ENCODE assay signal across 8 cellular contexts in genomic region chr17:40490289-40490853, GRCh38. TPM values are rescaled to one million over a fixed set of nuclear protein-coding genes. Genes with fewer than 3 reads are reported as not detected.
A peak's percentile ranks its signal among the peaks of the same experiment; 100 is the strongest.
DNase-seq lines count a peak whose midpoint lies in the region; ATAC-seq and TF ChIP-seq lines count a peak whose summit lies in the region.

No MANE protein-coding gene starts in this region.

- H3K36me3 ChIP-seq in BE2C, result no peaks in the 10 kb centered on the region
- H3K36me3 ChIP-seq in sigmoid colon, result no peaks in the 10 kb centered on the region

- WGBS in sigmoid colon, 2 donors, result 40 to 44% methylated on average over 5 of the region's 5 CpGs

- no peak overlapping the region for H3K4me3 Mint-ChIP-seq in activated CD8-positive, alpha-beta T cell treated with anti-CD3 and anti-CD28 coated beads for 36 hours
- H3K4me3 Mint-ChIP-seq in progenitor cell of endocrine pancreas (ENCODE audit: low read depth), result no peak overlapping the region

- H3K27ac Mint-ChIP-seq in activated CD8-positive, alpha-beta T cell treated with anti-CD3 and anti-CD28 coated beads for 36 hours, result peak overlapping the region; percentile 73
- H3K27ac Mint-ChIP-seq in progenitor cell of endocrine pancreas, result no peak overlapping the region

- no peaks in the 10 kb centered on the region for H3K36me3 Mint-ChIP-seq in activated CD8-positive, alpha-beta T cell treated with anti-CD3 and anti-CD28 coated beads for 36 hours (ENCODE audit: low read depth)
- no peaks in the 10 kb centered on the region for H3K36me3 Mint-ChIP-seq in progenitor cell of endocrine pancreas (ENCODE audit: insufficient read depth)

- no peaks in the 10 kb centered on the region for H3K27me3 ChIP-seq in BE2C
- no peaks in the 10 kb centered on the region for H3K27me3 ChIP-seq in sigmoid colon

- H3K9me3 ChIP-seq in BE2C (no peaks in the 10 kb centered on the region), sigmoid colon (no peaks in the 10 kb centered on the region)

- DNase-seq in BE2C (peak; percentile 91), left cardiac atrium (peak; percentile 65), sigmoid colon (peak; percentile 97), progenitor cell of endocrine pancreas (ENCODE audit: low spot score, unreplicated experiment) (no peak), HuH-7 (ENCODE audit: low spot score) (no peak), NCI-H226 (no peak)
- DNase-seq in Jurkat, Clone E6-1 (ENCODE audit: low read depth, low spot score), result peak; percentile 65
- DNase-seq in activated CD8-positive, alpha-beta T cell treated with anti-CD3 and anti-CD28 coated beads for 36 hours, result peak; percentile 51

- H3K27ac ChIP-seq in sigmoid colon, result peak overlapping the region; percentile 72 to 94 (median 85)

- TF ChIP-seq EP300 in sigmoid colon (IDR thresholded peaks at IDR 0.05), result peak in 3 of 4 donors; percentile 32 to 83 (median 79)

- peak; percentile 41 for ATAC-seq in activated CD8-positive, alpha-beta T cell treated with anti-CD3 and anti-CD28 coated beads for 36 hours
- ATAC-seq in left cardiac atrium, result peak; percentile 15 to 46

- H3K4me1 Mint-ChIP-seq in activated CD8-positive, alpha-beta T cell treated with anti-CD3 and anti-CD28 coated beads for 36 hours (ENCODE audit: low read depth), result peaks cover 47% of the 10 kb centered on the region
- peaks cover 3% of the 10 kb centered on the region for H3K4me1 Mint-ChIP-seq in progenitor cell of endocrine pancreas (ENCODE audit: low read depth)

- peak in 1 of 2 donors; percentile 30 for TF ChIP-seq POLR2A in sigmoid colon (IDR thresholded peaks at IDR 0.05)

- TF ChIP-seq CTCF in BE2C (IDR thresholded peaks at IDR 0.05; ENCODE audit: low read depth, low read length), result no peak
- no peak for TF ChIP-seq CTCF in activated CD8-positive, alpha-beta T cell treated with anti-CD3 and anti-CD28 coated beads for 36 hours (IDR thresholded peaks at IDR 0.05)
- TF ChIP-seq CTCF in sigmoid colon (IDR thresholded peaks at IDR 0.05), result no peak
- TF ChIP-seq CTCF in progenitor cell of endocrine pancreas (IDR thresholded peaks at IDR 0.05; ENCODE audit: unreplicated experiment), result no peak

- H3K4me1 ChIP-seq in BE2C (peaks cover 17% of the 10 kb centered on the region), sigmoid colon (peaks cover 4 to 75% (median 66%) of the 10 kb centered on the region in 4 donors)

- CTCF ChIA-PET in activated CD8-positive, alpha-beta T cell treated with anti-CD3 and anti-CD28 coated beads for 36 hours (lab: Charles Lee), result interaction anchor here (2.1 kb wide), 1 partner anchor 14 kb away, joined by 12 read pairs; no protein-coding TSS in a partner anchor

- POLR2A ChIA-PET in activated CD8-positive, alpha-beta T cell treated with anti-CD3 and anti-CD28 coated beads for 36 hours (lab: Charles Lee), result interaction anchor here (1.0 to 2.1 kb wide), 6 partner anchors 8 to 117 kb away, joined by 3 to 12 read pairs (median 4); no protein-coding TSS in a partner anchor

- H3K9me3 Mint-ChIP-seq in activated CD8-positive, alpha-beta T cell treated with anti-CD3 and anti-CD28 coated beads for 36 hours, result no peaks in the 10 kb centered on the region
- H3K9me3 Mint-ChIP-seq in progenitor cell of endocrine pancreas (ENCODE audit: low read depth), result no peaks in the 10 kb centered on the region

- no peaks in the 10 kb centered on the region for H3K27me3 Mint-ChIP-seq in activated CD8-positive, alpha-beta T cell treated with anti-CD3 and anti-CD28 coated beads for 36 hours
- H3K27me3 Mint-ChIP-seq in progenitor cell of endocrine pancreas, result peaks cover 25% of the 10 kb centered on the region

- intact Hi-C loops in activated CD8-positive, alpha-beta T cell treated with anti-CD3 and anti-CD28 coated beads for 36 hours (cut with micrococcal nuclease), result no loop called here
- intact Hi-C loops in left cardiac atrium (cut with DNase I) (no loop called here), sigmoid colon (cut with DNase I) (loop anchor here (5.0 kb wide), 1 partner anchor 42 kb away; no protein-coding TSS in a partner anchor)

- H3K4me3 ChIP-seq in BE2C (ENCODE audit: low read depth, low read length), result no peak overlapping the region
- H3K4me3 ChIP-seq in Jurkat, Clone E6-1 (ENCODE audit: low read length), result no peak overlapping the region
- no peak overlapping the region for H3K4me3 ChIP-seq in sigmoid colon

RNA-seq across cellular contexts. Expression of gene TNS4, which starts 11.1 kb away (rescaled TPM):
- not detected for polyA plus RNA-seq in BE2C (2012; ENCODE audit: insufficient read depth, insufficient read length, low read depth)
- 1.0 TPM for polyA plus RNA-seq in Jurkat, Clone E6-1 (2012; ENCODE audit: insufficient read depth, insufficient read length)
- total RNA-seq in activated CD8-positive, alpha-beta T cell treated with anti-CD3 and anti-CD28 coated beads for 36 hours, result 1 to 10 TPM; 5.8 to 6.3 TPM
- total RNA-seq in left cardiac atrium (not detected), sigmoid colon (not detected), progenitor cell of endocrine pancreas (not detected in 2 replicates)
- polyA plus RNA-seq in sigmoid colon, result 1 to 10 TPM; 1.2 to 6.9 (median 1.8) TPM

RNA-seq across cellular contexts. Expression of gene IGFBP4, which starts 47.1 kb away (rescaled TPM):
- polyA plus RNA-seq in BE2C (2012; ENCODE audit: insufficient read depth, insufficient read length, low read depth), result 262 TPM
- polyA plus RNA-seq in Jurkat, Clone E6-1 (2012; ENCODE audit: insufficient read depth, insufficient read length), result 9.5 TPM
- 10 to 100 TPM; 10.7 to 11.6 TPM for total RNA-seq in activated CD8-positive, alpha-beta T cell treated with anti-CD3 and anti-CD28 coated beads for 36 hours
- total RNA-seq in left cardiac atrium, result 100 to 1,000 TPM; 443 to 470 TPM
- total RNA-seq in sigmoid colon, result 100 to 1,000 TPM; 198 to 440 (median 325) TPM
- 100 to 1,000 TPM in 2 of 3 donors, 10 to 100 TPM in 1; 30.3 to 242 (median 108) TPM for polyA plus RNA-seq in sigmoid colon
- 3.6 and 4.3 TPM in 2 replicates for total RNA-seq in progenitor cell of endocrine pancreas

Comparison
In these comparisons a context has a peak if more than half of its experiments do, and no peak if none do; other contexts are left out.
1. DNase-seq: peak in BE2C (single experiment), Jurkat, Clone E6-1 (single experiment), activated CD8-positive, alpha-beta T cell treated with anti-CD3 and anti-CD28 coated beads for 36 hours (single experiment), left cardiac atrium (single experiment) and sigmoid colon (single experiment); none in progenitor cell of endocrine pancreas (single experiment), HuH-7 (single experiment) and NCI-H226 (single experiment).
2. RNA of gene IGFBP4, which starts 47.1 kb away (total RNA-seq): 443 to 470 TPM in left cardiac atrium and 198 to 440 TPM in sigmoid colon; 10.7 to 11.6 TPM in activated CD8-positive, alpha-beta T cell treated with anti-CD3 and anti-CD28 coated beads for 36 hours and 3.6 to 4.3 TPM in progenitor cell of endocrine pancreas; every median in the first group is over 10 times any median in the second.